10 cellular contexts compared by ENCODE assay signal in genomic region chr14:94373708-94374107, GRCh38. TPM values are rescaled to one million over a fixed set of nuclear protein-coding genes. Genes with fewer than 3 reads are reported as not detected.
DNase-seq lines count a peak whose midpoint lies in the region; ATAC-seq and TF ChIP-seq lines count a peak whose summit lies in the region.
"Had no signal": no experiment of that assay in that cellular context is flagged by ENCODE, and none has a peak within 500 bp of the region (broad histone marks: within the 10 kb centered on the region; RNA-seq: fewer than 3 reads in every experiment).

No MANE protein-coding gene starts in this region.

- H3K9me3 ChIP-seq in vagina (no peaks in the 10 kb centered on the region), OCI-LY7 (ENCODE audit: low read length) (no peaks in the 10 kb centered on the region)

- H2AFZ ChIP-seq in OCI-LY7 (ENCODE audit: low read length) = no peak overlapping the region

- H3K4me3 ChIP-seq in HFF-Myc (replicated peaks; ENCODE audit: low read depth, low read length) (no peak overlapping the region), vagina (no peak overlapping the region), OCI-LY7 (ENCODE audit: low read depth, low read length, poor library complexity, severe bottlenecking) (no peak overlapping the region)
- H3K4me3 ChIP-seq: SK-N-MC had no signal

- ATAC-seq in HG02840 (IDR thresholded peaks at IDR 0.05; ENCODE audit: low FRiP score, unreplicated experiment) = no peak
- ATAC-seq in HG03159 (IDR thresholded peaks at IDR 0.05; ENCODE audit: unreplicated experiment) = no peak

- H3K4me1 ChIP-seq in vagina = no peaks in the 10 kb centered on the region
- no peaks in the 10 kb centered on the region for H3K4me1 ChIP-seq in OCI-LY7 (ENCODE audit: insufficient read depth, low read length, poor library complexity, severe bottlenecking)

- POLR2A ChIA-PET in OCI-LY7 (lab: Charles Lee) = interaction anchor here (1.3 kb wide), 1 partner anchor 38 kb away, joined by 4 read pairs; no protein-coding TSS in a partner anchor

- H3K4me2 ChIP-seq in OCI-LY7 (ENCODE audit: low read length) = no peak overlapping the region

- H3K79me2 ChIP-seq in OCI-LY7 (ENCODE audit: insufficient read depth, low read depth, low read length) = no peaks in the 10 kb centered on the region

- H3K27ac ChIP-seq in vagina (peak overlapping the region; percentile 33), OCI-LY7 (ENCODE audit: low read depth, low read length, poor library complexity, severe bottlenecking) (no peak overlapping the region)
- H3K27ac ChIP-seq: SK-N-MC had no signal

- no peaks in the 10 kb centered on the region for H4K20me1 ChIP-seq in OCI-LY7 (ENCODE audit: insufficient read depth, low read length)

- H3K9me2 ChIP-seq in OCI-LY7 (ENCODE audit: insufficient read depth, low read length) = no peaks in the 10 kb centered on the region

- intact Hi-C loops in vagina (cut with DNase I) = no loop called here
- intact Hi-C loops in OCI-LY7 (cut with micrococcal nuclease; ENCODE audit: unreplicated experiment) = no loop called here

- H3K36me3 ChIP-seq in vagina (no peaks in the 10 kb centered on the region), OCI-LY7 (ENCODE audit: insufficient read depth, low read length) (no peaks in the 10 kb centered on the region)

- TF ChIP-seq CTCF in HFF-Myc (IDR thresholded peaks at IDR 0.05; ENCODE audit: low read depth, low read length, missing control alignments) (no peak), vagina (IDR thresholded peaks at IDR 0.05) (no peak), OCI-LY7 (conservative IDR thresholded peaks at IDR 0.05; ENCODE audit: low read length) (no peak)

- peak; percentile 57 for DNase-seq in HFF-Myc (ENCODE audit: extremely low read depth, low read depth)
- peak; percentile 98 for DNase-seq in amniotic epithelial cell (ENCODE audit: low read depth)
- peak; percentile 91 for DNase-seq in hepatic stellate cell (ENCODE audit: low spot score)
- DNase-seq in vagina (ENCODE audit: extremely low spot score in 2 of 2) = no peak
- DNase-seq in OCI-LY7 (ENCODE audit: low spot score) = no peak
- DNase-seq: NCI-H345 had no signal

- TF ChIP-seq POLR2A in vagina (IDR thresholded peaks at IDR 0.05) = no peak

- H3K27me3 ChIP-seq in vagina = no peaks in the 10 kb centered on the region

- CTCF ChIA-PET in OCI-LY7 (lab: Charles Lee; ENCODE audit: unreplicated experiment) = no interaction called here

- no TSS peak for BruUV-seq in OCI-LY7 (replicated peaks; lab: Mats Ljungman, UMichigan)

RNA-seq across cellular contexts. Expression of gene SERPINA2, which starts 7.2 kb away (rescaled TPM):
- total RNA-seq in vagina = not detected
- total RNA-seq in OCI-LY7 (2014; rRNA removed; shearing (Covaris generic)) = not detected in 2 replicates
- total RNA-seq in OCI-LY7 (2022) = not detected in 2 replicates

RNA-seq across cellular contexts. Expression of gene SERPINA1, which starts 14.7 kb away (rescaled TPM):
- total RNA-seq in vagina = 6.1 TPM
- total RNA-seq in OCI-LY7 (2014; rRNA removed; shearing (Covaris generic)) = not detected in 2 replicates
- not detected in 2 replicates for total RNA-seq in OCI-LY7 (2022)

RNA-seq across cellular contexts. Expression of gene SERPINA6, which starts 50.6 kb away (rescaled TPM):
- not detected for total RNA-seq in vagina
- total RNA-seq in OCI-LY7 (2014; rRNA removed; shearing (Covaris generic)) = not detected in 2 replicates
- not detected in 2 replicates for total RNA-seq in OCI-LY7 (2022)
- total RNA-seq: mononuclear cell had no signal

Comparison
In these comparisons a context has a peak if more than half of its experiments do, and no peak if none do; other contexts are left out.
1. DNase-seq: peak in HFF-Myc (single experiment), amniotic epithelial cell (single experiment) and hepatic stellate cell (single experiment); none in vagina (0 of 2) and OCI-LY7 (single experiment).